17 cellular contexts compared by ENCODE assay signal in genomic region chr15:101059381-101060341, GRCh38.
DNase-seq lines count a peak whose midpoint lies in the region; ATAC-seq and TF ChIP-seq lines count a peak whose summit lies in the region.
"Had no signal": no experiment of that assay in that cellular context is flagged by ENCODE, and none has a peak within 500 bp of the region (broad histone marks: within the 10 kb centered on the region; RNA-seq: fewer than 3 reads in every experiment).

No MANE protein-coding gene starts in this region.

- CTCF ChIA-PET in Panc1 (lab: Charles Lee) = no interaction called here

- peaks cover 6% of the 10 kb centered on the region for H3K36me3 ChIP-seq in Panc1 (ENCODE audit: control insufficient read depth, insufficient read depth, low read length)
- H3K36me3 ChIP-seq in colonic mucosa = peaks cover 7% of the 10 kb centered on the region
- H3K36me3 ChIP-seq in mucosa of descending colon (ENCODE audit: low read depth) = no peaks in the 10 kb centered on the region
- peaks cover 0 to 39% (median 16%) of the 10 kb centered on the region in 4 donors for H3K36me3 ChIP-seq in transverse colon
- H3K36me3 ChIP-seq: WERI-Rb-1 had no signal

- POLR2A ChIA-PET in Panc1 (lab: Charles Lee) = no interaction called here

- H3K9ac ChIP-seq in colonic mucosa (ENCODE audit: low read depth in 2 of 2, low read length in 2 of 2) = no peak overlapping the region

- intact Hi-C loops in Panc1 (cut with micrococcal nuclease; ENCODE audit: unreplicated experiment) (no loop called here), colonic mucosa (cut with DNase I) (no loop called here), mucosa of descending colon (cut with DNase I, micrococcal nuclease) (no loop called here), transverse colon (cut with DNase I; ENCODE audit: low total_unique reads) (no loop called here)

- H3K27ac ChIP-seq in Panc1 (ENCODE audit: low read length) (no peak overlapping the region), colonic mucosa (peak overlapping the region; percentile 1), transverse colon (peak overlapping the region in 3 of 4 donors; percentile 13 to 44 (median 16))
- H3K27ac ChIP-seq: breast epithelium, hepatocyte, WERI-Rb-1 had no signal

- no peaks in the 10 kb centered on the region for H3K27me3 ChIP-seq in Panc1 (ENCODE audit: control insufficient read depth, insufficient read depth, low read length)
- no peaks in the 10 kb centered on the region for H3K27me3 ChIP-seq in colonic mucosa
- no peaks in the 10 kb centered on the region for H3K27me3 ChIP-seq in transverse colon
- H3K27me3 ChIP-seq: breast epithelium, hepatocyte had no signal

- no peaks in the 10 kb centered on the region for H3K9me3 ChIP-seq in Panc1 (ENCODE audit: control insufficient read depth, insufficient read depth, low read depth, low read length)
- H3K9me3 ChIP-seq in colonic mucosa = no peaks in the 10 kb centered on the region
- H3K9me3 ChIP-seq in mucosa of descending colon = no peaks in the 10 kb centered on the region
- no peaks in the 10 kb centered on the region for H3K9me3 ChIP-seq in transverse colon
- H3K9me3 ChIP-seq: breast epithelium, Caco-2 had no signal

- TF ChIP-seq EP300 in transverse colon (IDR thresholded peaks at IDR 0.05; ENCODE audit: low read depth) = no peak

- ATAC-seq in Panc1 (no peak), mucosa of descending colon (peak; percentile 31), GM18873 (IDR thresholded peaks at IDR 0.05; ENCODE audit: low FRiP score, unreplicated experiment) (no peak)
- ATAC-seq: activated CD8-positive, alpha-beta T cell treated with anti-CD3 and anti-CD28 coated beads, Interleukin-2, amount 10 ng/mL, durations not matched to agents 7 days and 5 days; activated naive CD8-positive, alpha-beta T cell treated with anti-CD3 and anti-CD28 coated beads, Interleukin-2, amount 50 U/mL, for 24 hours; natural killer cell had no signal

- TF ChIP-seq POLR2A in transverse colon (IDR thresholded peaks at IDR 0.05) = no peak

- in situ Hi-C loops in Panc1 (cut with HindIII; ENCODE audit: low pct_unique_long_range_greater_than_20kb, low sequenced_read_pairs) = no loop called here
- in situ Hi-C loops in transverse colon (cut with MboI; ENCODE audit: low pct_ligation_motif_present in 1 of 4, low pct_unique_long_range_greater_than_20kb in 1 of 4, low sequenced_read_pairs in 3 of 4) = no loop called here

- TF ChIP-seq CTCF in Panc1 (IDR thresholded peaks at IDR 0.05) (no peak), colonic mucosa (IDR thresholded peaks at IDR 0.05) (no peak), mucosa of descending colon (IDR thresholded peaks at IDR 0.05) (no peak), transverse colon (IDR thresholded peaks at IDR 0.05) (no peak)

- no peak overlapping the region for H3K4me3 ChIP-seq in Panc1 (ENCODE audit: low read depth in 2 of 2, low read length in 2 of 2)
- H3K4me3 ChIP-seq in colonic mucosa = no peak overlapping the region
- H3K4me3 ChIP-seq in mucosa of descending colon = no peak overlapping the region
- no peak overlapping the region for H3K4me3 ChIP-seq in transverse colon
- H3K4me3 ChIP-seq: breast epithelium, hepatocyte had no signal

- WGBS in transverse colon (ENCODE audit: low coverage in 1 of 2), 2 donors = 59 to 69% methylated on average over 9 to 16 of the region's 16 CpGs

- TSS peak; percentile 49 for BruUV-seq in Panc1 (replicated peaks; lab: Mats Ljungman, UMichigan)

- no peaks in the 10 kb centered on the region for H3K4me1 ChIP-seq in Panc1 (ENCODE audit: control insufficient read depth, insufficient read depth, low read length)
- H3K4me1 ChIP-seq in colonic mucosa = no peaks in the 10 kb centered on the region
- peaks cover 11% of the 10 kb centered on the region for H3K4me1 ChIP-seq in mucosa of descending colon (ENCODE audit: low read depth)
- peaks cover 0 to 9% (median 0%) of the 10 kb centered on the region in 4 donors for H3K4me1 ChIP-seq in transverse colon
- H3K4me1 ChIP-seq: Caco-2 had no signal

- no peak for DNase-seq in Panc1 (ENCODE audit: low read depth, low spot score)
- DNase-seq in colonic mucosa = no peak
- peak in 2 of 3 donors; percentile 26 to 31 for DNase-seq in mucosa of descending colon
- DNase-seq in transverse colon = no peak
- DNase-seq in OCI-M2 (lab: John Stamatoyannopoulos, UW; ENCODE audit: unreplicated experiment) = no peak
- no peak for DNase-seq in NCI-H226
- DNase-seq: activated CD8-positive, alpha-beta T cell treated with anti-CD3 and anti-CD28 coated beads, Interleukin-2, amount 10 ng/mL, durations not matched to agents 7 days and 5 days; activated naive CD8-positive, alpha-beta T cell treated with anti-CD3 and anti-CD28 coated beads, Interleukin-2, amount 50 U/mL, for 24 hours; Caco-2; natural killer cell; NCI-H1436; NCI-H526 treated with DMSO at 0.1 percent for 48 hours; SIG-M5; WERI-Rb-1 had no signal

Comparison
In these comparisons a context has a peak if more than half of its experiments do, and no peak if none do; other contexts are left out.
1. DNase-seq: peak in mucosa of descending colon (2 of 3); none in Panc1 (single experiment), colonic mucosa (single experiment), transverse colon (single experiment), OCI-M2 (single experiment) and NCI-H226 (single experiment).